Comparison of ENCODE assay signal across 1 cellular context in genomic region chr20:38883081-38883980, GRCh38.
TF ChIP-seq lines count a peak whose summit lies in the region.

No MANE protein-coding gene starts in this region.

TF ChIP-seq in HepG2, 621 proteins besides CTCF, POLR2A, EP300 and RAD21 (continued from another document):
- TF ChIP-seq NR0B2 (CRISPR knock-in tag; IDR thresholded peaks at IDR 0.05): 0 out of 2 replicates have a peak, but pooled peaks have one; percentile 21
- TF ChIP-seq ATF7 (IDR thresholded peaks at IDR 0.05): no peak
- TF ChIP-seq ATF7 (CRISPR knock-in tag; IDR thresholded peaks at IDR 0.05): no peak
- no peak for TF ChIP-seq MYNN (CRISPR knock-in tag; IDR thresholded peaks at IDR 0.05; ENCODE audit: low read depth)
- TF ChIP-seq ZBTB40 (IDR thresholded peaks at IDR 0.05): no peak
- TF ChIP-seq ZBTB40 (CRISPR knock-in tag; IDR thresholded peaks at IDR 0.05): 0 out of 2 replicates have a peak, but pooled peaks have one; percentile 42
- peak; percentile 67; the same call in 1 of the 2 replicates for TF ChIP-seq ZNF280B (CRISPR knock-in tag; IDR thresholded peaks at IDR 0.05; ENCODE audit: borderline replicate concordance)
- TF ChIP-seq DZIP1 (CRISPR knock-in tag; IDR thresholded peaks at IDR 0.05): 0 out of 2 replicates have a peak, but pooled peaks have one; percentile 27
- peak; percentile 51; the same call in 1 of the 2 replicates for TF ChIP-seq MXD1 (CRISPR knock-in tag; IDR thresholded peaks at IDR 0.05)
- TF ChIP-seq ZNF674 (CRISPR knock-in tag; IDR thresholded peaks at IDR 0.05; ENCODE audit: low read depth): no peak
- no peak for TF ChIP-seq CBX5 (CRISPR knock-in tag; IDR thresholded peaks at IDR 0.05; ENCODE audit: borderline replicate concordance)
- TF ChIP-seq STAG1 (CRISPR knock-in tag; IDR thresholded peaks at IDR 0.05): no peak
- peak; percentile 21; the same call in 1 of the 2 replicates for TF ChIP-seq ZNF891 (CRISPR knock-in tag; IDR thresholded peaks at IDR 0.05)
